14 cellular contexts compared by ENCODE assay signal in the genomic region with DNA sequence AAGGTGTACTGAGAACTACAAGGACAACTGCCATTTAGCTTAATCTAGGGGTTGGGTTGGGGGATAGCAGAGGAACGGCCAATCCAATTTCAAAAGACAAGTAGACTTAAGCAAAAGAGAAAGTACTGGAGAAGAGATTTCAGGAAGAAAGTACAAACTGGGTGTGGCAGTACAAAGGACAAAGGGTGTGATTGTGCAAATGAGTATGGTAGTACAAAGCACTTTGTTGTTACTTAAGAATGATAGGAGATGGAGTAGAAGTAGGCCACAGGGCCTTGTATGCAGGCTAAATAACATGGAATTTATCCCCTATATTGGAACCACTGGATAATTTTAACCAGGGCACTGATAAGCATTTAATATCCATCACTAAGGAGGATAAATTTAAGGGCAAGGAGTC. TPM values are rescaled to one million over a fixed set of nuclear protein-coding genes. Genes with fewer than 3 reads are reported as not detected.
DNase-seq lines count a peak whose midpoint lies in the region; ATAC-seq and TF ChIP-seq lines count a peak whose summit lies in the region.
"Had no signal": no experiment of that assay in that cellular context is flagged by ENCODE, and none has a peak within 500 bp of the region (broad histone marks: within the 10 kb centered on the region; RNA-seq: fewer than 3 reads in every experiment).

No MANE protein-coding gene starts in this region.

- CTCF ChIA-PET in activated CD8-positive, alpha-beta memory T cell treated with anti-CD3 and anti-CD28 coated beads, Interleukin-2, amount 10 ng/mL, durations not matched to agents 7 days and 5 days (lab: Charles Lee), result interaction anchor here (1.0 kb wide), 1 partner anchor 10 kb away, joined by 3 read pairs; no protein-coding TSS in a partner anchor

- peaks cover 39% of the 10 kb centered on the region for H3K4me1 Mint-ChIP-seq in activated CD8-positive, alpha-beta memory T cell treated with anti-CD3 and anti-CD28 coated beads, Interleukin-2, amount 10 ng/mL, durations not matched to agents 7 days and 5 days
- peaks cover 35% of the 10 kb centered on the region for H3K4me1 Mint-ChIP-seq in activated T-helper 1 cell treated with anti-CD3 and anti-CD28 coated beads, Interleukin-12 subunit alpha, Interleukin-12 subunit beta, Interleukin-2, Interleukin-4 antibody, amounts not matched to agents 30 ng/mL and 10 ng/mL and 1 ng/mL, durations not matched to agents 14 hours and 24 hours and 36 hours (ENCODE audit: low read depth)

- TF ChIP-seq CTCF in suprapubic skin (IDR thresholded peaks at IDR 0.05), result no peak

- TF ChIP-seq POLR2A in suprapubic skin (IDR thresholded peaks at IDR 0.05), result no peak

- H3K27me3 Mint-ChIP-seq in activated CD8-positive, alpha-beta memory T cell treated with anti-CD3 and anti-CD28 coated beads, Interleukin-2, amount 10 ng/mL, durations not matched to agents 7 days and 5 days, result no peaks in the 10 kb centered on the region
- H3K27me3 Mint-ChIP-seq in activated T-helper 1 cell treated with anti-CD3 and anti-CD28 coated beads, Interleukin-12 subunit alpha, Interleukin-12 subunit beta, Interleukin-2, Interleukin-4 antibody, amounts not matched to agents 30 ng/mL and 10 ng/mL and 1 ng/mL, durations not matched to agents 14 hours and 24 hours and 36 hours (ENCODE audit: insufficient read depth), result no peaks in the 10 kb centered on the region

- no peaks in the 10 kb centered on the region for H3K36me3 ChIP-seq in suprapubic skin
- no peaks in the 10 kb centered on the region; the same call in 1 of the 2 replicates for H3K36me3 ChIP-seq in SJCRH30
- H3K36me3 ChIP-seq: ovary had no signal

- peaks cover 20% of the 10 kb centered on the region for H3K4me1 ChIP-seq in suprapubic skin
- peaks cover 15% of the 10 kb centered on the region for H3K4me1 ChIP-seq in SJCRH30

- TF ChIP-seq EP300 in suprapubic skin (IDR thresholded peaks at IDR 0.05), result no peak

- H3K9me3 ChIP-seq in suprapubic skin, result no peaks in the 10 kb centered on the region
- H3K9me3 ChIP-seq in SJCRH30 (replicated peaks), result no peaks in the 10 kb centered on the region
- H3K9me3 ChIP-seq: ovary had no signal

- 68% methylated on average over 1 of the region's 1 CpG for WGBS in suprapubic skin

- no peaks in the 10 kb centered on the region for H3K9me3 Mint-ChIP-seq in activated CD8-positive, alpha-beta memory T cell treated with anti-CD3 and anti-CD28 coated beads, Interleukin-2, amount 10 ng/mL, durations not matched to agents 7 days and 5 days (ENCODE audit: low read depth)
- no peaks in the 10 kb centered on the region for H3K9me3 Mint-ChIP-seq in activated T-helper 1 cell treated with anti-CD3 and anti-CD28 coated beads, Interleukin-12 subunit alpha, Interleukin-12 subunit beta, Interleukin-2, Interleukin-4 antibody, amounts not matched to agents 30 ng/mL and 10 ng/mL and 1 ng/mL, durations not matched to agents 14 hours and 24 hours and 36 hours

- peak overlapping the region; percentile 36 for H3K27ac ChIP-seq in suprapubic skin
- H3K27ac ChIP-seq in SJCRH30, result no peak overlapping the region
- H3K27ac ChIP-seq: ovary, PC-9 had no signal

- DNase-seq in activated CD8-positive, alpha-beta memory T cell treated with anti-CD3 and anti-CD28 coated beads, Interleukin-2, amount 10 ng/mL, durations not matched to agents 7 days and 5 days, result no peak
- no peak for DNase-seq in activated CD8-positive, alpha-beta memory T cell treated with anti-CD3 and anti-CD28 coated beads, Interleukin-2, amount 50 U/mL, for 4 hours
- DNase-seq in activated T-helper 1 cell treated with anti-CD3 and anti-CD28 coated beads, Interleukin-12 subunit alpha, Interleukin-12 subunit beta, Interleukin-2, Interleukin-4 antibody, amounts not matched to agents 30 ng/mL and 10 ng/mL and 1 ng/mL, durations not matched to agents 14 hours and 24 hours and 36 hours (ENCODE audit: low spot score), result no peak
- DNase-seq in globus pallidus (ENCODE audit: low spot score) (peak; percentile 49), suprapubic skin (ENCODE audit: low spot score in 2 of 2) (no peak), SJCRH30 (no peak), NCI-H2227 (lab: John Stamatoyannopoulos, UW; ENCODE audit: unreplicated experiment) (no peak)
- DNase-seq: amygdala, NCI-H1048, NCI-H446, ovary, PC-9 had no signal

- peaks cover 11% of the 10 kb centered on the region for H3K36me3 Mint-ChIP-seq in activated CD8-positive, alpha-beta memory T cell treated with anti-CD3 and anti-CD28 coated beads, Interleukin-2, amount 10 ng/mL, durations not matched to agents 7 days and 5 days
- peaks cover 12% of the 10 kb centered on the region for H3K36me3 Mint-ChIP-seq in activated T-helper 1 cell treated with anti-CD3 and anti-CD28 coated beads, Interleukin-12 subunit alpha, Interleukin-12 subunit beta, Interleukin-2, Interleukin-4 antibody, amounts not matched to agents 30 ng/mL and 10 ng/mL and 1 ng/mL, durations not matched to agents 14 hours and 24 hours and 36 hours (ENCODE audit: low read depth)

- no peaks in the 10 kb centered on the region for H3K27me3 ChIP-seq in suprapubic skin
- no peaks in the 10 kb centered on the region for H3K27me3 ChIP-seq in SJCRH30
- H3K27me3 ChIP-seq: ovary had no signal

- ATAC-seq in activated CD8-positive, alpha-beta memory T cell treated with anti-CD3 and anti-CD28 coated beads, Interleukin-2, amount 10 ng/mL, durations not matched to agents 7 days and 5 days, result no peak
- ATAC-seq in HG02623 (IDR thresholded peaks at IDR 0.05; ENCODE audit: unreplicated experiment), result no peak
- ATAC-seq: left lobe of liver had no signal

- intact Hi-C loops in activated T-helper 1 cell treated with anti-CD3 and anti-CD28 coated beads, Interleukin-12 subunit alpha, Interleukin-12 subunit beta, Interleukin-2, Interleukin-4 antibody, amounts not matched to agents 30 ng/mL and 10 ng/mL and 1 ng/mL, durations not matched to agents 14 hours and 24 hours and 36 hours (cut with micrococcal nuclease), result no loop called here

- H3K4me3 ChIP-seq in suprapubic skin (no peak overlapping the region), SJCRH30 (no peak overlapping the region)
- H3K4me3 ChIP-seq: ovary, PC-9 had no signal

- no peak overlapping the region for H3K4me3 Mint-ChIP-seq in activated CD8-positive, alpha-beta memory T cell treated with anti-CD3 and anti-CD28 coated beads, Interleukin-2, amount 10 ng/mL, durations not matched to agents 7 days and 5 days
- H3K4me3 Mint-ChIP-seq in activated T-helper 1 cell treated with anti-CD3 and anti-CD28 coated beads, Interleukin-12 subunit alpha, Interleukin-12 subunit beta, Interleukin-2, Interleukin-4 antibody, amounts not matched to agents 30 ng/mL and 10 ng/mL and 1 ng/mL, durations not matched to agents 14 hours and 24 hours and 36 hours, result no peak overlapping the region

- peak overlapping the region; percentile 5 for H3K27ac Mint-ChIP-seq in activated CD8-positive, alpha-beta memory T cell treated with anti-CD3 and anti-CD28 coated beads, Interleukin-2, amount 10 ng/mL, durations not matched to agents 7 days and 5 days
- H3K27ac Mint-ChIP-seq in activated T-helper 1 cell treated with anti-CD3 and anti-CD28 coated beads, Interleukin-12 subunit alpha, Interleukin-12 subunit beta, Interleukin-2, Interleukin-4 antibody, amounts not matched to agents 30 ng/mL and 10 ng/mL and 1 ng/mL, durations not matched to agents 14 hours and 24 hours and 36 hours, result peak overlapping the region; percentile 13

RNA-seq across cellular contexts. Expression of a gene that starts 4.7 kb away (rescaled TPM):
- 10 to 100 TPM; 54.8 to 57.8 TPM for total RNA-seq in activated CD8-positive, alpha-beta memory T cell treated with anti-CD3 and anti-CD28 coated beads, Interleukin-2, amount 10 ng/mL, durations not matched to agents 7 days and 5 days
- total RNA-seq in activated T-helper 1 cell treated with anti-CD3 and anti-CD28 coated beads, Interleukin-12 subunit alpha, Interleukin-12 subunit beta, Interleukin-2, Interleukin-4 antibody, amounts not matched to agents 30 ng/mL and 10 ng/mL and 1 ng/mL, durations not matched to agents 14 hours and 24 hours and 36 hours, result 63.1 and 63.3 TPM in 2 replicates
- total RNA-seq in suprapubic skin, result 10 to 100 TPM; 13.3 to 39.7 (median 17.3) TPM
- total RNA-seq in SJCRH30 (2014; rRNA removed; shearing (Covaris generic)), result 23.5 and 27.5 TPM in 2 replicates
